9 cellular contexts compared by ENCODE assay signal in the genomic region with DNA sequence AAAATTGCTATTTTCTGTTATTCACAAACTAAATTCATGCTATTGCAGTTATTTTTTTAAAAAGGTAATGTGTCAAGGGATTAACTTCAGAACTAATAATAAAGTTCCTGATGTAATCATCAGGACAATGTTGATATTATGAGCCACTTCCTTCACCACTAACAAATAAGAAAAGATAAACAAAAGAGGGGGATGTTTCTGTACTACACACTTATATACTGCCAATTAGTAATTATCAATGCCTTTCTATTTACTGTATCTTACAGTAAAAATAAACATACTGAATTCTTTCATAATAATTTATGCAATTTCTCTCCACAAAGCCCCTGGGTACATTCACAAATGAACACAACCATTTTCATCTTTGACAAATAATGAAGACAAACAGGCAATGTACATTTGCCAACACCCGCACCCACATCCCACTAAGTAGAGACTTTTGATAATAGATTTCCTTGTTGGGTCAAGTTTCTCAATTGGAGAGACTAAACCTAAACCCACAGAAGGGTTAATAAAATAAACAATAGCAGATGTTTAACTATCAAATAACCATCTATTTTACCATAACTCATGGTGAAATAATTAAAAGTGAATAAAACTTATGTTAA. TPM values are rescaled to one million over a fixed set of nuclear protein-coding genes. Genes with fewer than 3 reads are reported as not detected.
DNase-seq lines count a peak whose midpoint lies in the region; ATAC-seq and TF ChIP-seq lines count a peak whose summit lies in the region.
"Had no signal": no experiment of that assay in that cellular context is flagged by ENCODE, and none has a peak within 500 bp of the region (broad histone marks: within the 10 kb centered on the region; RNA-seq: fewer than 3 reads in every experiment).

No MANE protein-coding gene starts in this region.

- peak overlapping the region; percentile 96 for H3K4me3 Mint-ChIP-seq in activated naive CD4-positive, alpha-beta T cell treated with anti-CD3 and anti-CD28 coated beads, Interleukin-2, amount 10 ng/mL, durations not matched to agents 7 days and 5 days
- H3K4me3 Mint-ChIP-seq in activated T-helper 2 cell treated with anti-CD3 and anti-CD28 coated beads, Interferon-gamma antibody, Interleukin-2, Interleukin-4, amounts not matched to agents 10 μg/mL and 5 μg/mL and 100 μg/mL, durations not matched to agents 14 hours and 24 hours and 36 hours (ENCODE audit: low read depth), result peak overlapping the region; percentile 66
- peak overlapping the region; percentile 99 for H3K4me3 Mint-ChIP-seq in glutamatergic neuron (ENCODE audit: unreplicated experiment)
- H3K4me3 Mint-ChIP-seq: WTC11 had no signal

- H3K4me3 ChIP-seq in suprapubic skin, result peak overlapping the region; percentile 72

- peaks cover 47% of the 10 kb centered on the region for H3K36me3 Mint-ChIP-seq in activated naive CD4-positive, alpha-beta T cell treated with anti-CD3 and anti-CD28 coated beads, Interleukin-2, amount 10 ng/mL, durations not matched to agents 7 days and 5 days
- H3K36me3 Mint-ChIP-seq in activated T-helper 2 cell treated with anti-CD3 and anti-CD28 coated beads, Interferon-gamma antibody, Interleukin-2, Interleukin-4, amounts not matched to agents 10 μg/mL and 5 μg/mL and 100 μg/mL, durations not matched to agents 14 hours and 24 hours and 36 hours (ENCODE audit: low read depth), result peaks cover 50% of the 10 kb centered on the region
- H3K36me3 Mint-ChIP-seq in glutamatergic neuron (ENCODE audit: unreplicated experiment), result peaks cover 5% of the 10 kb centered on the region

- no peaks in the 10 kb centered on the region for H3K9me3 ChIP-seq in suprapubic skin

- no peaks in the 10 kb centered on the region for H3K27me3 Mint-ChIP-seq in activated naive CD4-positive, alpha-beta T cell treated with anti-CD3 and anti-CD28 coated beads, Interleukin-2, amount 10 ng/mL, durations not matched to agents 7 days and 5 days
- no peaks in the 10 kb centered on the region for H3K27me3 Mint-ChIP-seq in activated T-helper 2 cell treated with anti-CD3 and anti-CD28 coated beads, Interferon-gamma antibody, Interleukin-2, Interleukin-4, amounts not matched to agents 10 μg/mL and 5 μg/mL and 100 μg/mL, durations not matched to agents 14 hours and 24 hours and 36 hours (ENCODE audit: low read depth)
- peaks cover 7% of the 10 kb centered on the region for H3K27me3 Mint-ChIP-seq in glutamatergic neuron (ENCODE audit: unreplicated experiment)

- no peak overlapping the region for H3K27ac ChIP-seq in suprapubic skin

- peaks cover 36% of the 10 kb centered on the region for H3K4me1 Mint-ChIP-seq in activated naive CD4-positive, alpha-beta T cell treated with anti-CD3 and anti-CD28 coated beads, Interleukin-2, amount 10 ng/mL, durations not matched to agents 7 days and 5 days
- peaks cover 24% of the 10 kb centered on the region for H3K4me1 Mint-ChIP-seq in activated T-helper 2 cell treated with anti-CD3 and anti-CD28 coated beads, Interferon-gamma antibody, Interleukin-2, Interleukin-4, amounts not matched to agents 10 μg/mL and 5 μg/mL and 100 μg/mL, durations not matched to agents 14 hours and 24 hours and 36 hours (ENCODE audit: low read depth)
- H3K4me1 Mint-ChIP-seq in glutamatergic neuron (ENCODE audit: low read depth, unreplicated experiment), result peaks cover 17% of the 10 kb centered on the region

- H3K27me3 ChIP-seq in suprapubic skin, result no peaks in the 10 kb centered on the region

- H3K36me3 ChIP-seq in suprapubic skin, result peaks cover 3% of the 10 kb centered on the region

- H3K9me3 Mint-ChIP-seq in activated naive CD4-positive, alpha-beta T cell treated with anti-CD3 and anti-CD28 coated beads, Interleukin-2, amount 10 ng/mL, durations not matched to agents 7 days and 5 days, result no peaks in the 10 kb centered on the region
- H3K9me3 Mint-ChIP-seq in activated T-helper 2 cell treated with anti-CD3 and anti-CD28 coated beads, Interferon-gamma antibody, Interleukin-2, Interleukin-4, amounts not matched to agents 10 μg/mL and 5 μg/mL and 100 μg/mL, durations not matched to agents 14 hours and 24 hours and 36 hours, result no peaks in the 10 kb centered on the region
- H3K9me3 Mint-ChIP-seq in glutamatergic neuron (ENCODE audit: unreplicated experiment), result peaks cover 16% of the 10 kb centered on the region
- H3K9me3 Mint-ChIP-seq: WTC11 had no signal

- intact Hi-C loops in activated T-helper 2 cell treated with anti-CD3 and anti-CD28 coated beads, Interferon-gamma antibody, Interleukin-2, Interleukin-4, amounts not matched to agents 10 μg/mL and 5 μg/mL and 100 μg/mL, durations not matched to agents 14 hours and 24 hours and 36 hours (cut with micrococcal nuclease), result loop anchor here (2.0 to 5.0 kb wide), 3 partner anchors 18 to 742 kb away; no protein-coding TSS in a partner anchor

- no peak for TF ChIP-seq EP300 in suprapubic skin (IDR thresholded peaks at IDR 0.05)

- H3K4me1 ChIP-seq in suprapubic skin, result peaks cover 47% of the 10 kb centered on the region

- no peak overlapping the region for H3K27ac Mint-ChIP-seq in activated naive CD4-positive, alpha-beta T cell treated with anti-CD3 and anti-CD28 coated beads, Interleukin-2, amount 10 ng/mL, durations not matched to agents 7 days and 5 days
- no peak overlapping the region for H3K27ac Mint-ChIP-seq in activated T-helper 2 cell treated with anti-CD3 and anti-CD28 coated beads, Interferon-gamma antibody, Interleukin-2, Interleukin-4, amounts not matched to agents 10 μg/mL and 5 μg/mL and 100 μg/mL, durations not matched to agents 14 hours and 24 hours and 36 hours
- no peak overlapping the region for H3K27ac Mint-ChIP-seq in glutamatergic neuron (ENCODE audit: unreplicated experiment)
- H3K27ac Mint-ChIP-seq: WTC11 had no signal

- no peak for TF ChIP-seq CTCF in glutamatergic neuron (IDR thresholded peaks at IDR 0.05; ENCODE audit: partially characterized antibody, unreplicated experiment)
- TF ChIP-seq CTCF in suprapubic skin (IDR thresholded peaks at IDR 0.05), result no peak

- DNase-seq in activated naive CD4-positive, alpha-beta T cell treated with anti-CD3 and anti-CD28 coated beads, Interleukin-2, amount 10 ng/mL, durations not matched to agents 7 days and 5 days, result no peak
- no peak for DNase-seq in activated naive CD4-positive, alpha-beta T cell (lab: John Stamatoyannopoulos, UW)
- no peak for DNase-seq in activated T-helper 2 cell treated with anti-CD3 and anti-CD28 coated beads, Interferon-gamma antibody, Interleukin-2, Interleukin-4, amounts not matched to agents 10 μg/mL and 5 μg/mL and 100 μg/mL, durations not matched to agents 14 hours and 24 hours and 36 hours (ENCODE audit: low spot score)
- DNase-seq in glutamatergic neuron (no peak), suprapubic skin (ENCODE audit: low spot score in 2 of 2) (no peak), NCI-H1105 (lab: John Stamatoyannopoulos, UW) (no peak), NCI-H345 (lab: John Stamatoyannopoulos, UW) (no peak)

- CTCF ChIA-PET in activated naive CD4-positive, alpha-beta T cell treated with anti-CD3 and anti-CD28 coated beads, Interleukin-2, amount 10 ng/mL, durations not matched to agents 7 days and 5 days (lab: Charles Lee), result no interaction called here

- TF ChIP-seq POLR2A in suprapubic skin (IDR thresholded peaks at IDR 0.05), result no peak

- no peak for ATAC-seq in HG02885 (IDR thresholded peaks at IDR 0.05; ENCODE audit: poor library complexity, unreplicated experiment)
- ATAC-seq: WTC11 had no signal

- WGBS in suprapubic skin, result 58% methylated on average over 1 of the region's 1 CpG

RNA-seq across cellular contexts. Expression of gene CBLB, which starts 3.7 kb away (rescaled TPM):
- total RNA-seq in activated T-helper 2 cell treated with anti-CD3 and anti-CD28 coated beads, Interferon-gamma antibody, Interleukin-2, Interleukin-4, amounts not matched to agents 10 μg/mL and 5 μg/mL and 100 μg/mL, durations not matched to agents 14 hours and 24 hours and 36 hours, result 146 and 152 TPM in 2 replicates
- total RNA-seq in glutamatergic neuron (ENCODE audit: unreplicated experiment), result 269 TPM
- total RNA-seq in suprapubic skin, result 10 to 100 TPM; 16.8 to 43.8 (median 25.2) TPM
